Comparison of ENCODE assay signal across 9 cellular contexts in the genomic region with DNA sequence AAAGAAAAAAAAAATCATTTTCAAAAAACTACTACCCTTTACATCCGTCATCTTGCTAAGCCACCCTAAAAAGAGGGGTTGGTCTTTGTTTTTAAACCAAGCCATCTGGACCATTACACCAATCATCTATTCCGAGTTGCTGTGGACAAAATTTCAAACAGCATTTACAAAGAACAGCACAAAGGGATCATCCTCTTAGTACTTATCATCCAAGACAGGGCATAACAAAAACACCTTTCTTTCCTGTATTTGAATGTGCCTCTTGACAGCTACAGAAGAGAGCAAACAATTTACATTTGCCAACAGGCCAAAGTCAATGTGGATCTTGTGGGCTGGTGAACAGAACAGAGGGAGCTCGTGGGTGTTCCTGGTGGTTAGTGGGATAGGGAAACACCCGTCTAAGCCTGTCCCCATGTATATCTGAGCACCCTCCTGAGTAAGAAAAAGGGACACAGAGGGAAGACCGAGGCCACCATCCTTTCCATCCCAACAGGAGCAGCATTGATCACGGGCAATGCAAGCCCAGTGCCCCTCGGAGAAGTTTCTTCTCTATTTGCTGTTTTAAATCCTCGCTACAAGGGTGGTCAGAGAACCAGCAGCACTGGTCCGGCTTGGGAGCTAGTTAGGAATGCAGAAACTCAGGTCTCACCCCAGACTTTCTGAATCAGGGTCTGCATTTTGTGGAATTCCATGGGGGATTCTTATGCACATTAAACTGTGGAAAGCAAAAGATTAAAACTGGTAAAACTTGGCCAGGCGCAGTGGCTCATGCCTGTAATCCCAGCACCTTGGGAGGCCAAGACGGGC. TPM values are rescaled to one million over a fixed set of nuclear protein-coding genes. Genes with fewer than 3 reads are reported as not detected.
DNase-seq lines count a peak whose midpoint lies in the region; ATAC-seq and TF ChIP-seq lines count a peak whose summit lies in the region.
"Had no signal": no experiment of that assay in that cellular context is flagged by ENCODE, and none has a peak within 500 bp of the region (broad histone marks: within the 10 kb centered on the region; RNA-seq: fewer than 3 reads in every experiment).

No MANE protein-coding gene starts in this region.

- no peak for TF ChIP-seq CTCF in activated B cell treated with CpG ODN at 0.5 μM for 24 hours (IDR thresholded peaks at IDR 0.05)

- DNase-seq in activated naive CD4-positive, alpha-beta T cell treated with anti-CD3 and anti-CD28 coated beads, Interleukin-2, amount 10 ng/mL, durations not matched to agents 7 days and 5 days = no peak
- DNase-seq in activated naive CD4-positive, alpha-beta T cell treated with Interleukin-2 at 50 U/mL for 16 hours = no peak
- DNase-seq in activated B cell treated with CpG ODN at 0.5 μM for 24 hours (no peak), left colon (peak in 1 of 2 donors; percentile 8), superior temporal gyrus (ENCODE audit: extremely low spot score) (peak; percentile 75), dedifferentiated amniotic fluid mesenchymal stem cell (ENCODE audit: extremely low spot score) (no peak)
- no peak for DNase-seq in stimulated activated CD4-positive, alpha-beta T cell treated with anti-CD3 and anti-CD28 coated beads, Interleukin-1b, Interleukin-23, amount 100 ng/mL, for 48 hours
- DNase-seq: NCI-H446 had no signal

- H3K27me3 Mint-ChIP-seq in activated naive CD4-positive, alpha-beta T cell treated with anti-CD3 and anti-CD28 coated beads, Interleukin-2, amount 10 ng/mL, durations not matched to agents 7 days and 5 days = peaks cover 9% of the 10 kb centered on the region
- no peaks in the 10 kb centered on the region for H3K27me3 Mint-ChIP-seq in activated B cell treated with CpG ODN at 0.5 μM for 24 hours

- CTCF ChIA-PET in activated naive CD4-positive, alpha-beta T cell treated with anti-CD3 and anti-CD28 coated beads, Interleukin-2, amount 10 ng/mL, durations not matched to agents 7 days and 5 days (lab: Charles Lee) = interaction anchor here (1.0 kb wide), 1 partner anchor 103 kb away, joined by 3 read pairs; no protein-coding TSS in a partner anchor
- CTCF ChIA-PET in activated B cell treated with CpG ODN at 0.5 μM for 24 hours (lab: Charles Lee) = no interaction called here

- POLR2A ChIA-PET in activated B cell treated with CpG ODN at 0.5 μM for 24 hours (lab: Charles Lee) = no interaction called here

- no peaks in the 10 kb centered on the region for H3K9me3 Mint-ChIP-seq in activated naive CD4-positive, alpha-beta T cell treated with anti-CD3 and anti-CD28 coated beads, Interleukin-2, amount 10 ng/mL, durations not matched to agents 7 days and 5 days
- no peaks in the 10 kb centered on the region for H3K9me3 Mint-ChIP-seq in activated B cell treated with CpG ODN at 0.5 μM for 24 hours

- H3K36me3 Mint-ChIP-seq in activated naive CD4-positive, alpha-beta T cell treated with anti-CD3 and anti-CD28 coated beads, Interleukin-2, amount 10 ng/mL, durations not matched to agents 7 days and 5 days = peaks cover 15% of the 10 kb centered on the region
- H3K36me3 Mint-ChIP-seq in activated B cell treated with CpG ODN at 0.5 μM for 24 hours (ENCODE audit: low read depth) = peaks cover 22% of the 10 kb centered on the region

- H3K4me1 Mint-ChIP-seq in activated naive CD4-positive, alpha-beta T cell treated with anti-CD3 and anti-CD28 coated beads, Interleukin-2, amount 10 ng/mL, durations not matched to agents 7 days and 5 days = peaks cover 20% of the 10 kb centered on the region
- peaks cover 25% of the 10 kb centered on the region for H3K4me1 Mint-ChIP-seq in activated B cell treated with CpG ODN at 0.5 μM for 24 hours

- intact Hi-C loops in activated B cell treated with CpG ODN at 0.5 μM for 24 hours (cut with micrococcal nuclease) (no loop called here), left colon (cut with DNase I, micrococcal nuclease) (no loop called here)

- no peak overlapping the region for H3K27ac Mint-ChIP-seq in activated naive CD4-positive, alpha-beta T cell treated with anti-CD3 and anti-CD28 coated beads, Interleukin-2, amount 10 ng/mL, durations not matched to agents 7 days and 5 days
- no peak overlapping the region for H3K27ac Mint-ChIP-seq in activated B cell treated with CpG ODN at 0.5 μM for 24 hours

- ATAC-seq in activated B cell treated with CpG ODN at 0.5 μM for 24 hours (ENCODE audit: low read depth) (no peak), left colon (peak; percentile 29), GM21390 (IDR thresholded peaks at IDR 0.05; ENCODE audit: unreplicated experiment) (no peak)

- peak overlapping the region; percentile 10 for H3K4me3 Mint-ChIP-seq in activated naive CD4-positive, alpha-beta T cell treated with anti-CD3 and anti-CD28 coated beads, Interleukin-2, amount 10 ng/mL, durations not matched to agents 7 days and 5 days
- peak overlapping the region; percentile 6 for H3K4me3 Mint-ChIP-seq in activated B cell treated with CpG ODN at 0.5 μM for 24 hours

RNA-seq across cellular contexts. Expression of a gene that starts 1.9 kb away (rescaled TPM):
- total RNA-seq in activated B cell treated with CpG ODN at 0.5 μM for 24 hours (27.2 and 34.8 TPM in 2 replicates), left colon (10 to 100 TPM; 67.4 to 89.8 TPM)
